ENCODE assay signal across 8 cellular contexts in the genomic region with DNA sequence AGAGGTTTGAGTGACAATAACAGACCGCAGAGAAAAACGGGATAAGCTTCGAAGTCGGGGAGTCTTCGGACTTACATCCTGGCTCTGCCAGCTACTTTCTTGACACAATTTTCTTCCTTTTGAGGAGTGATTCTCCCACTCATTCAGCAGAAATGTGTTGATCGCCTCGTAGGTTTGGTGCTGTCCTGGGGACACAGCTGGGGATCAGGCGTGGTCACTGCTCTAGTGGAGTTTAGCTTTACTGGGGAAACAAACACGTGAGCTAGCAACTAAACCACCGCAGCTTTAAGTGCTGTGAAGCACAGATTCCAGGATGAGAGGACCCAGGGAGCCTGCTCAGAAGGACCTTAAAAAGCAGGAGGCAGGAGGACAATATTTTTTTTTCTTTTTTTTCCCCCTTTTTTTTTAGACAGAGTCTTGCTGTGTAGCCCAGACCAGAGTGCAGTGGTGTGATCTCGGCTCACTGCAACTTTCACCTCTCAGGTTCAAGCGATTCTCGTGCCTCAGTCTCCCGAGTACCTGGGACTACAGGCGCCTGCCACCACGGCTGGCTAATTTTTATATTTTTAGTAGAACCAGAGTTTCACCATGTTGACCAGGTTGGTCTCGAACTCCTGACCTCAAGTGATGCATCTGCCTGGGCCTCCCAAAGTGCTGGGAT. TPM values are rescaled to one million over a fixed set of nuclear protein-coding genes. Genes with fewer than 3 reads are reported as not detected.
DNase-seq lines count a peak whose midpoint lies in the region; TF ChIP-seq lines count a peak whose summit lies in the region.

No MANE protein-coding gene starts in this region.

- DNase-seq in SIG-M5 treated with dmso at 0.1 percent for 504 hours (lab: John Stamatoyannopoulos, UW; ENCODE audit: unreplicated experiment), result peak; percentile 48
- no peak for DNase-seq in SIG-M5 (lab: John Stamatoyannopoulos, UW)
- no peak for DNase-seq in WERI-Rb-1
- peak; percentile 3 for DNase-seq in glutamatergic neuron
- DNase-seq in renal cortical epithelial cell (ENCODE audit: low read depth), result peak; percentile 58
- DNase-seq in globus pallidus (ENCODE audit: low spot score), result no peak
- no peak for DNase-seq in HCEC 1CT
- no peak for DNase-seq in cerebellar nuclear complex (lab: John Stamatoyannopoulos, UW)

- H3K4me3 ChIP-seq in WERI-Rb-1 (ENCODE audit: low read depth, low read length), result peak overlapping the region; percentile 66

- peaks cover 17% of the 10 kb centered on the region for H3K36me3 ChIP-seq in WERI-Rb-1

- peak overlapping the region; percentile 95 for H3K27ac Mint-ChIP-seq in glutamatergic neuron (ENCODE audit: unreplicated experiment)

- H3K9me3 ChIP-seq in WERI-Rb-1 (ENCODE audit: severe bottlenecking), result no peaks in the 10 kb centered on the region

- peaks cover 3% of the 10 kb centered on the region for H3K9me3 Mint-ChIP-seq in glutamatergic neuron (ENCODE audit: unreplicated experiment)

- peak overlapping the region; percentile 97 for H3K4me3 Mint-ChIP-seq in glutamatergic neuron (ENCODE audit: unreplicated experiment)

- H3K27ac ChIP-seq in WERI-Rb-1, result peak overlapping the region; percentile 76

- no peaks in the 10 kb centered on the region for H3K27me3 ChIP-seq in WERI-Rb-1 (ENCODE audit: insufficient read depth, low read depth, severe bottlenecking)

- TF ChIP-seq CTCF in WERI-Rb-1 (IDR thresholded peaks at IDR 0.05; ENCODE audit: low read depth, low read length) (no peak), glutamatergic neuron (IDR thresholded peaks at IDR 0.05; ENCODE audit: partially characterized antibody, unreplicated experiment) (no peak)

- peaks cover 13% of the 10 kb centered on the region for H3K4me1 Mint-ChIP-seq in glutamatergic neuron (ENCODE audit: low read depth, unreplicated experiment)

- H3K27me3 Mint-ChIP-seq in glutamatergic neuron (ENCODE audit: unreplicated experiment), result peaks cover 6% of the 10 kb centered on the region

- no peaks in the 10 kb centered on the region for H3K36me3 Mint-ChIP-seq in glutamatergic neuron (ENCODE audit: unreplicated experiment)

RNA-seq across cellular contexts. Expression of a gene that starts 0.9 kb away (rescaled TPM):
- 23.2 TPM for total RNA-seq in glutamatergic neuron (ENCODE audit: unreplicated experiment)
- total RNA-seq in renal cortical epithelial cell, result 21.9 and 22.5 TPM in 2 replicates

RNA-seq across cellular contexts. Expression of a gene that starts 49.8 kb away (rescaled TPM):
- total RNA-seq in glutamatergic neuron (ENCODE audit: unreplicated experiment) (not detected), renal cortical epithelial cell (0.25 TPM in 1 of 2 replicates, not detected in the other)

Comparison
In these comparisons a context has a peak if more than half of its experiments do, and no peak if none do; other contexts are left out.
1. DNase-seq: peak in SIG-M5 treated with dmso at 0.1 percent for 504 hours (single experiment), glutamatergic neuron (single experiment) and renal cortical epithelial cell (single experiment); none in SIG-M5 (single experiment), WERI-Rb-1 (single experiment), globus pallidus (single experiment), HCEC 1CT (single experiment) and cerebellar nuclear complex (0 of 2).